Comparison of ENCODE assay signal across 22 cellular contexts in genomic region chr9:135929656-135930445, GRCh38. TPM values are rescaled to one million over a fixed set of nuclear protein-coding genes. Genes with fewer than 3 reads are reported as not detected.
DNase-seq lines count a peak whose midpoint lies in the region; ATAC-seq and TF ChIP-seq lines count a peak whose summit lies in the region.
"Had no signal": no experiment of that assay in that cellular context is flagged by ENCODE, and none has a peak within 500 bp of the region (broad histone marks: within the 10 kb centered on the region; RNA-seq: fewer than 3 reads in every experiment).

No MANE protein-coding gene starts in this region.

- peaks cover 35 to 95% (median 77%) of the 10 kb centered on the region in 11 experiments for H4K20me1 ChIP-seq in BLaER1 treated with 17β-estradiol and CSF1 and Interleukin-3, amounts not matched to agents 10 nM and 100 nM
- H4K20me1 ChIP-seq in Karpas-422 (ENCODE audit: insufficient read depth, low read depth, low read length), result no peaks in the 10 kb centered on the region

- in situ Hi-C loops in gastrocnemius medialis (cut with MboI; ENCODE audit: low sequenced_read_pairs in 4 of 4), result no loop called here

- H2AFZ ChIP-seq in Karpas-422 (ENCODE audit: low read length), result no peak overlapping the region

- no peak for ATAC-seq in gastrocnemius medialis
- ATAC-seq: GM12878, SK-N-SH treated with all-trans-retinoic acid at 6 μM for 48 hours had no signal

- POLR2A ChIA-PET in HEK293T (lab: Yijun Ruan, JAX), result no interaction called here

- no peaks in the 10 kb centered on the region for H3K79me2 ChIP-seq in Karpas-422 (ENCODE audit: low read length)

- H3K4me1 ChIP-seq in BLaER1 treated with 17β-estradiol and CSF1 and Interleukin-3, amounts not matched to agents 10 nM and 100 nM, result peaks cover 26 to 46% (median 32%) of the 10 kb centered on the region in 10 experiments
- H3K4me1 ChIP-seq in Karpas-422 (ENCODE audit: low read length), result no peaks in the 10 kb centered on the region
- H3K4me1 ChIP-seq in gastrocnemius medialis, result peaks cover 34 to 55% of the 10 kb centered on the region in 2 donors
- H3K4me1 ChIP-seq: BE2C, SJCRH30 had no signal

- H3K27ac ChIP-seq in BLaER1 treated with 17β-estradiol and CSF1 and Interleukin-3, amounts not matched to agents 10 nM and 100 nM, result no peak overlapping the region
- H3K27ac ChIP-seq in Karpas-422 (ENCODE audit: low read length) (no peak overlapping the region), gastrocnemius medialis (peak overlapping the region; percentile 95 to 99 (median 96))
- H3K27ac ChIP-seq: SJCRH30 had no signal

- H3K4me2 ChIP-seq in BLaER1 treated with 17β-estradiol and CSF1 and Interleukin-3, amounts not matched to agents 10 nM and 100 nM, result peak overlapping the region in 7 of 11 experiments; percentile 4 to 61 (median 33); a peak in 12 of 22 replicates
- H3K4me2 ChIP-seq in Karpas-422 (ENCODE audit: low read depth, low read length, poor library complexity, severe bottlenecking), result no peak overlapping the region

- H3K36me3 ChIP-seq in BLaER1 treated with 17β-estradiol and CSF1 and Interleukin-3, amounts not matched to agents 10 nM and 100 nM, result peaks cover 34 to 81% (median 52%) of the 10 kb centered on the region in 11 experiments
- H3K36me3 ChIP-seq in Karpas-422 (ENCODE audit: insufficient read depth, low read length) (no peaks in the 10 kb centered on the region), gastrocnemius medialis (peaks cover 0 to 39% of the 10 kb centered on the region in 2 donors)

- TF ChIP-seq CTCF in gastrocnemius medialis (IDR thresholded peaks at IDR 0.05 in 4 of 5, conservative IDR thresholded peaks at IDR 0.05 in 1 of 5), result no peak

- H3K9me2 ChIP-seq in Karpas-422 (replicated peaks; ENCODE audit: insufficient read depth, low read length), result no peaks in the 10 kb centered on the region

- TF ChIP-seq POLR2A in gastrocnemius medialis (IDR thresholded peaks at IDR 0.05), result no peak

- no peaks in the 10 kb centered on the region for H3K27me3 ChIP-seq in BLaER1 treated with 17β-estradiol and CSF1 and Interleukin-3, amounts not matched to agents 10 nM and 100 nM
- H3K27me3 ChIP-seq in Karpas-422 (ENCODE audit: low read length) (no peaks in the 10 kb centered on the region), gastrocnemius medialis (no peaks in the 10 kb centered on the region)
- H3K27me3 ChIP-seq: BE2C, SJCRH30 had no signal

- no peak overlapping the region for H3K9ac ChIP-seq in BLaER1 treated with 17β-estradiol and CSF1 and Interleukin-3, amounts not matched to agents 10 nM and 100 nM
- no peak overlapping the region for H3K9ac ChIP-seq in Karpas-422 (ENCODE audit: low read length)

- no peak overlapping the region for H3K4me3 ChIP-seq in BLaER1 treated with 17β-estradiol and CSF1 and Interleukin-3, amounts not matched to agents 10 nM and 100 nM
- H3K4me3 ChIP-seq in Karpas-422 (ENCODE audit: low read length), result no peak overlapping the region
- no peak overlapping the region for H3K4me3 ChIP-seq in gastrocnemius medialis
- H3K4me3 ChIP-seq: GM12878, SJCRH30 had no signal

- intact Hi-C loops in gastrocnemius medialis (cut with DNase I; ENCODE audit: low total_unique reads), result no loop called here

- no peaks in the 10 kb centered on the region for H3K9me3 ChIP-seq in BLaER1 treated with 17β-estradiol and CSF1 and Interleukin-3, amounts not matched to agents 10 nM and 100 nM (replicated peaks in 1 of 11)
- H3K9me3 ChIP-seq in Karpas-422 (ENCODE audit: low read length), result no peaks in the 10 kb centered on the region
- no peaks in the 10 kb centered on the region for H3K9me3 ChIP-seq in gastrocnemius medialis
- H3K9me3 ChIP-seq: BE2C, SJCRH30 had no signal

- CTCF ChIA-PET in HEK293T (lab: Yijun Ruan, JAX), result no interaction called here

- peak; percentile 37 for DNase-seq in Karpas-422
- peak; percentile 8 for DNase-seq in iPS-NIHi7 (ENCODE audit: extremely low spot score)
- peak in 1 of 2 donors; percentile 22 for DNase-seq in gastrocnemius medialis
- no peak for DNase-seq in C1 segment of cervical spinal cord (lab: John Stamatoyannopoulos, UW)
- no peak for DNase-seq in T1000 (lab: John Stamatoyannopoulos, UW)
- no peak for DNase-seq in HEK293T (ENCODE audit: extremely low spot score)
- DNase-seq in NCI-H187 treated with DMSO at 0.1 percent for 48 hours (lab: John Stamatoyannopoulos, UW), result no peak
- DNase-seq: 8988T; ACHN; BE2C; CD4-positive, alpha-beta memory T cell; COR-L47; HFFc6; KG1; MM.1S; NCI-H2029 treated with DMSO at 0.1 percent for 48 hours; NCI-H2227 treated with DMSO at 0.1 percent for 48 hours; NCI-H510A; SJCRH30 had no signal

TF ChIP-seq in HEK293T, 16 proteins besides CTCF, POLR2A, EP300 and RAD21:
- TF ChIP-seq BHLHE40 (IDR thresholded peaks at IDR 0.05; ENCODE audit: borderline replicate concordance) (no peak), FOXM1 (IDR thresholded peaks at IDR 0.05; ENCODE audit: borderline replicate concordance) (no peak), TARDBP (IDR thresholded peaks at IDR 0.05) (no peak), CTBP1 (IDR thresholded peaks at IDR 0.05; ENCODE audit: borderline replicate concordance) (no peak), HDGF (IDR thresholded peaks at IDR 0.05; ENCODE audit: borderline replicate concordance) (no peak), FOXK2 (IDR thresholded peaks at IDR 0.05) (no peak), NFRKB (IDR thresholded peaks at IDR 0.05) (no peak), ZNF384 (IDR thresholded peaks at IDR 0.05) (no peak), SP1 (IDR thresholded peaks at IDR 0.05) (no peak), LEF1 (IDR thresholded peaks at IDR 0.05; ENCODE audit: borderline replicate concordance) (no peak), PKNOX1 (IDR thresholded peaks at IDR 0.05) (no peak), ARNT (IDR thresholded peaks at IDR 0.05) (no peak), ELF4 (IDR thresholded peaks at IDR 0.05) (no peak), FOXA1 (IDR thresholded peaks at IDR 0.05) (no peak), SUZ12 (IDR thresholded peaks at IDR 0.05) (no peak), L3MBTL2 (conservative IDR thresholded peaks at IDR 0.05) (no peak)
TF ChIP-seq in HEK293T: peak in this region for 0.

RNA-seq across cellular contexts. Expression of gene CAMSAP1, which starts 22.5 kb away (rescaled TPM):
- total RNA-seq in Karpas-422 (2014; rRNA removed; shearing (Covaris generic); ENCODE audit: low replicate concordance), result 24.8 and 26.9 TPM in 2 replicates
- 10 to 100 TPM; 54.8 to 94.9 (median 82.9) TPM for total RNA-seq in gastrocnemius medialis

RNA-seq across cellular contexts. Expression of gene UBAC1, which starts 31.3 kb away (rescaled TPM):
- total RNA-seq in Karpas-422 (2014; rRNA removed; shearing (Covaris generic); ENCODE audit: low replicate concordance), result 32.1 and 56.9 TPM in 2 replicates
- total RNA-seq in gastrocnemius medialis, result 100 to 1,000 TPM; 218 to 263 (median 248) TPM

Comparison
In these comparisons a context has a peak if more than half of its experiments do, and no peak if none do; other contexts are left out.
1. H3K27ac ChIP-seq: peak in gastrocnemius medialis (4 of 4); none in BLaER1 treated with 17β-estradiol and CSF1 and Interleukin-3, amounts not matched to agents 10 nM and 100 nM (0 of 11) and Karpas-422 (single experiment).
2. DNase-seq: peak in Karpas-422 (single experiment) and iPS-NIHi7 (single experiment); none in C1 segment of cervical spinal cord (0 of 14), T1000 (single experiment), HEK293T (single experiment) and NCI-H187 treated with DMSO at 0.1 percent for 48 hours (single experiment).